ENCODE assay signal across 18 cellular contexts in the genomic region with DNA sequence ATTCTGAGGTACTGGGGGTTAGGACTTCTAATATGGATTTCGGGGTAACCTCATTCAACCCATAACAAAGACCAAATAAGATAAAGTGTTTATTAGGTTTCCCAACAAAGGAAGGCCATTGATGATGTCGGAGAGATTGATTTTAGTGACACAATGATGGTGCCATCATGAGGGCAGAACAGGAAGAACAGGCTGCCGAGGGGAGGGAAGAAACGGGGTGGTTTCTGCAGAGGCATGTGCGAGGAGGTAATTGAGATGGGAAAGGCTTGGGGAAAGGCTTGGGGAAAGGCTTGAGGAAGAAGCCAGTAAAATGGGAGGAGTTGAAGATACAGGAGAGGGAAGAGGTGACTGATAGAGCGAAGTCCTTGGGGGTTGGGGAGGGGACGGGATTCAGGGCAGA. TPM values are rescaled to one million over a fixed set of nuclear protein-coding genes. Genes with fewer than 3 reads are reported as not detected.
DNase-seq lines count a peak whose midpoint lies in the region; ATAC-seq, FAIRE-seq and TF ChIP-seq lines count a peak whose summit lies in the region.
"Had no signal": no experiment of that assay in that cellular context is flagged by ENCODE, and none has a peak within 500 bp of the region (broad histone marks: within the 10 kb centered on the region; RNA-seq: fewer than 3 reads in every experiment).

No MANE protein-coding gene starts in this region.

- POLR2A ChIA-PET in WTC11 (lab: Charles Lee), result no interaction called here
- POLR2A ChIA-PET in HepG2 (lab: Yijun Ruan, JAX), result no interaction called here

- TF ChIP-seq CTCF in WTC11 (IDR thresholded peaks at IDR 0.05) (no peak), HepG2 (CRISPR knock-in tag; IDR thresholded peaks at IDR 0.05) (peak; percentile 44)

- FAIRE-seq in HepG2 (lab: Jason Lieb, UNC), result peak; percentile 8
- FAIRE-seq: astrocyte, islet of Langerhans, RCC 7860 had no signal

- no peaks in the 10 kb centered on the region for H3K9me3 Mint-ChIP-seq in WTC11
- H3K9me3 Mint-ChIP-seq: activated T-cell treated with anti-CD3 and anti-CD28 coated beads, Interleukin-2, amount 50 U/mL, for 24 hours; CD4-positive, CD25-positive, alpha-beta regulatory T cell; naive B cell had no signal

- H3K9ac ChIP-seq in HepG2 (ENCODE audit: insufficient read depth, low read depth, low read length), result no peak overlapping the region

- no peak overlapping the region for H3K27ac ChIP-seq in HepG2 (ENCODE audit: extremely low read length, insufficient read depth, low read length)
- H3K27ac ChIP-seq: esophagus muscularis mucosa, uterus, VCaP had no signal

- H3K4me1 Mint-ChIP-seq in WTC11, result peaks cover 7% of the 10 kb centered on the region

- H3K27me3 ChIP-seq in HepG2 (ENCODE audit: control insufficient read depth in 1 of 2, insufficient read depth in 2 of 2, low read length in 2 of 2), result peaks cover 2 to 14% of the 10 kb centered on the region in 2 experiments
- H3K27me3 ChIP-seq: uterus had no signal

- H3K4me3 Mint-ChIP-seq in WTC11, result no peak overlapping the region
- H3K4me3 Mint-ChIP-seq: activated T-cell treated with anti-CD3 and anti-CD28 coated beads, Interleukin-2, amount 50 U/mL, for 24 hours; CD4-positive, CD25-positive, alpha-beta regulatory T cell; naive B cell had no signal

- BruUV-seq in HepG2 (replicated peaks; lab: Mats Ljungman, UMichigan), result no TSS peak

- peak; percentile 97 for ATAC-seq in WTC11
- peak; percentile 72; the same call in 2 of the 3 replicates for ATAC-seq in HepG2

- H4K20me1 ChIP-seq in HepG2 (ENCODE audit: insufficient read depth, low read length), result no peaks in the 10 kb centered on the region

- intact Hi-C loops in HepG2 (cut with micrococcal nuclease; ENCODE audit: unreplicated experiment), result no loop called here

- DNase-seq in EH (ENCODE audit: low read depth) (peak; percentile 4), Kasumi-1 (lab: John Stamatoyannopoulos, UW) (peak; percentile 63 to 77), WTC11 (ENCODE audit: low spot score) (peak; percentile 44), HepG2 (ENCODE audit: low spot score) (no peak), occipital lobe (lab: John Stamatoyannopoulos, UW) (no peak), NCI-H1930 (lab: John Stamatoyannopoulos, UW) (no peak), GM03348 (ENCODE audit: low spot score) (no peak)
- DNase-seq in stimulated activated CD4-positive, alpha-beta T cell treated with anti-CD3 and anti-CD28 coated beads, Interleukin-4, amount 100 ng/mL, for 4 hours, result no peak
- DNase-seq: activated T-cell treated with anti-CD3 and anti-CD28 coated beads, Interleukin-2, amount 50 U/mL, for 24 hours; CD4-positive, CD25-positive, alpha-beta regulatory T cell; naive B cell; NCI-H1694 treated with DMSO at 0.1 percent for 48 hours; uterus had no signal

- no peak for TF ChIP-seq POLR2A in HepG2 (IDR thresholded peaks at IDR 0.05; ENCODE audit: insufficient read depth in 1 of 2, low read depth in 2 of 2, low read length in 2 of 2)

- H3K9me3 ChIP-seq in HepG2 (ENCODE audit: low read length), result no peaks in the 10 kb centered on the region
- H3K9me3 ChIP-seq: esophagus muscularis mucosa, uterus had no signal

- H3K27ac Mint-ChIP-seq in WTC11, result no peak overlapping the region
- H3K27ac Mint-ChIP-seq: activated T-cell treated with anti-CD3 and anti-CD28 coated beads, Interleukin-2, amount 50 U/mL, for 24 hours; naive B cell had no signal

- H3K4me3 ChIP-seq in HepG2 (replicated peaks in 1 of 3; ENCODE audit: insufficient read depth in 1 of 3, low read depth in 2 of 3, low read length in 3 of 3), result no peak overlapping the region
- H3K4me3 ChIP-seq: esophagus muscularis mucosa, uterus had no signal

- peaks cover 5% of the 10 kb centered on the region for H3K4me1 ChIP-seq in HepG2 (ENCODE audit: insufficient read depth, low read length)
- H3K4me1 ChIP-seq: esophagus muscularis mucosa, uterus had no signal

- no peak for TF ChIP-seq RAD21 in HepG2 (CRISPR knock-in tag; IDR thresholded peaks at IDR 0.05)

- CTCF ChIA-PET in WTC11 (lab: Charles Lee), result interaction anchor here (1.0 kb wide), 1 partner anchor 46 kb away, joined by 3 read pairs; no protein-coding TSS in a partner anchor
- CTCF ChIA-PET in HepG2 (lab: Yijun Ruan, JAX; ENCODE audit: low intra/inter-chr PET ratio, low total read pairs), result no interaction called here

- H3K4me2 ChIP-seq in HepG2 (ENCODE audit: low read depth, low read length), result no peak overlapping the region

- H3K36me3 ChIP-seq in HepG2 (replicated peaks in 1 of 2; ENCODE audit: control insufficient read depth in 1 of 2, insufficient read depth in 2 of 2, low read length in 2 of 2), result no peaks in the 10 kb centered on the region
- H3K36me3 ChIP-seq: esophagus muscularis mucosa, uterus had no signal

- WGBS in HepG2 (ENCODE audit: low lambda C conversion rate), result 16% methylated on average over 7 of the region's 7 CpGs

- H3K27me3 Mint-ChIP-seq in WTC11 (ENCODE audit: low read depth), result peaks cover 29% of the 10 kb centered on the region
- H3K27me3 Mint-ChIP-seq: activated T-cell treated with anti-CD3 and anti-CD28 coated beads, Interleukin-2, amount 50 U/mL, for 24 hours; CD4-positive, CD25-positive, alpha-beta regulatory T cell; naive B cell had no signal

- in situ Hi-C loops in HepG2 (cut with HindIII; ENCODE audit: extremely low pct_ligation_motif_present, low pct_unique_long_range_greater_than_20kb), result no loop called here

- H2AFZ ChIP-seq in HepG2 (ENCODE audit: low read length), result no peak overlapping the region

- H3K79me2 ChIP-seq in HepG2 (ENCODE audit: insufficient read depth, low read length), result no peaks in the 10 kb centered on the region

- no peaks in the 10 kb centered on the region for H3K36me3 Mint-ChIP-seq in WTC11

- TF ChIP-seq EP300 in HepG2 (IDR thresholded peaks at IDR 0.05; ENCODE audit: low read depth in 2 of 2, low read length in 2 of 2) (no peak), HepG2 (CRISPR knock-in tag; IDR thresholded peaks at IDR 0.05; ENCODE audit: borderline replicate concordance) (no peak)

TF ChIP-seq in HepG2, 621 proteins besides CTCF, POLR2A, EP300 and RAD21 (continues in another document):
- TF ChIP-seq ZKSCAN1 (IDR thresholded peaks at IDR 0.05; ENCODE audit: low read length) (no peak), BORCS8-MEF2B (CRISPR knock-in tag; IDR thresholded peaks at IDR 0.05) (no peak), ZNF709 (CRISPR knock-in tag; IDR thresholded peaks at IDR 0.05) (no peak), SMC3 (IDR thresholded peaks at IDR 0.05; ENCODE audit: low read length) (peak; percentile 30; the same call in 1 of the 2 replicates), MAFG (CRISPR knock-in tag; IDR thresholded peaks at IDR 0.05) (no peak), STAG1 (CRISPR knock-in tag; IDR thresholded peaks at IDR 0.05) (peak; percentile 48), FOSL2 (CRISPR knock-in tag; IDR thresholded peaks at IDR 0.05) (no peak)

RNA-seq across cellular contexts. Expression of gene HPSE, which starts 6.2 kb away (rescaled TPM):
- 3.0 to 3.8 TPM (median 3.7 TPM) in 3 replicates for total RNA-seq in WTC11 (2021)
- not detected in 2 replicates for total RNA-seq in HepG2 (2016; rRNA removed; fragmentation: Illumina TruSeq; extraction: Trizol)
- not detected in 2 replicates for total RNA-seq in HepG2 (2016; cell fraction: cytosol; rRNA removed; fragmentation: Illumina TruSeq; extraction: Trizol; ENCODE audit: low read depth)
- total RNA-seq in HepG2 (2016; cell fraction: insoluble cytoplasmic fraction; rRNA removed; fragmentation: Illumina TruSeq; extraction: Trizol), result 0.04 TPM in 1 of 2 replicates, not detected in the other
- not detected in 2 replicates for total RNA-seq in HepG2 (2016; cell fraction: membrane; rRNA removed; fragmentation: Illumina TruSeq; extraction: Trizol)
- total RNA-seq in HepG2 (2016; cell fraction: nucleus; rRNA removed; fragmentation: Illumina TruSeq; extraction: Trizol), result not detected in 2 replicates
- polyA plus RNA-seq in HepG2 (2011; rRNA removed), result not detected in 2 replicates
- not detected in 2 replicates for polyA plus RNA-seq in HepG2 (2011; cell fraction: cytosol; rRNA removed)
- not detected in 2 replicates for polyA plus RNA-seq in HepG2 (2011; cell fraction: nucleus; rRNA removed)
- polyA plus RNA-seq in HepG2 (2012), result not detected in 2 replicates
- not detected in 2 replicates for polyA plus RNA-seq in HepG2 (2016; cell fraction: cytosol; fragmentation: Illumina TruSeq; extraction: Trizol; ENCODE audit: low read depth)
- not detected in 2 replicates for polyA plus RNA-seq in HepG2 (2016; cell fraction: insoluble cytoplasmic fraction; fragmentation: Illumina TruSeq; extraction: Trizol; ENCODE audit: low read depth)
- not detected in 2 replicates for polyA plus RNA-seq in HepG2 (2016; cell fraction: membrane; fragmentation: Illumina TruSeq; extraction: Trizol; ENCODE audit: low read depth)
- not detected in 2 replicates for polyA plus RNA-seq in HepG2 (2016; cell fraction: nucleus; fragmentation: Illumina TruSeq; extraction: Trizol; ENCODE audit: insufficient read depth, low read depth)
- 3.5 TPM in 1 of 2 replicates, not detected in the other for polyA minus RNA-seq in HepG2 (2011; rRNA and poly(A)+ RNA removed; ENCODE audit: low replicate concordance)
- not detected in 2 replicates for polyA minus RNA-seq in HepG2 (2011; cell fraction: cytosol; rRNA and poly(A)+ RNA removed)
- polyA minus RNA-seq in HepG2 (2011; cell fraction: nucleus; rRNA and poly(A)+ RNA removed), result 0.26 TPM in 1 of 2 replicates, not detected in the other
- 1.6 TPM for total RNA-seq in occipital lobe

RNA-seq across cellular contexts. Expression of gene COQ2, which starts 43.9 kb away (rescaled TPM):
- 20.5 to 22.8 TPM (median 21.6 TPM) in 3 replicates for total RNA-seq in WTC11 (2021)
- 16.4 and 17.3 TPM in 2 replicates for total RNA-seq in HepG2 (2016; rRNA removed; fragmentation: Illumina TruSeq; extraction: Trizol)
- total RNA-seq in HepG2 (2016; cell fraction: cytosol; rRNA removed; fragmentation: Illumina TruSeq; extraction: Trizol; ENCODE audit: low read depth), result 9.0 and 11.1 TPM in 2 replicates
- total RNA-seq in HepG2 (2016; cell fraction: insoluble cytoplasmic fraction; rRNA removed; fragmentation: Illumina TruSeq; extraction: Trizol), result 15.4 and 18.9 TPM in 2 replicates
- 11.9 and 12.0 TPM in 2 replicates for total RNA-seq in HepG2 (2016; cell fraction: membrane; rRNA removed; fragmentation: Illumina TruSeq; extraction: Trizol)
- 17.7 and 19.0 TPM in 2 replicates for total RNA-seq in HepG2 (2016; cell fraction: nucleus; rRNA removed; fragmentation: Illumina TruSeq; extraction: Trizol)
- 8.2 and 10.1 TPM in 2 replicates for polyA plus RNA-seq in HepG2 (2011; rRNA removed)
- 6.9 and 8.4 TPM in 2 replicates for polyA plus RNA-seq in HepG2 (2011; cell fraction: cytosol; rRNA removed)
- 3.6 TPM in 2 replicates for polyA plus RNA-seq in HepG2 (2011; cell fraction: nucleus; rRNA removed)
- polyA plus RNA-seq in HepG2 (2012), result 3.2 and 6.3 TPM in 2 replicates
- polyA plus RNA-seq in HepG2 (2016; cell fraction: cytosol; fragmentation: Illumina TruSeq; extraction: Trizol; ENCODE audit: low read depth), result 6.6 and 7.7 TPM in 2 replicates
- 14.8 and 18.0 TPM in 2 replicates for polyA plus RNA-seq in HepG2 (2016; cell fraction: insoluble cytoplasmic fraction; fragmentation: Illumina TruSeq; extraction: Trizol; ENCODE audit: low read depth)
- 7.8 and 9.6 TPM in 2 replicates for polyA plus RNA-seq in HepG2 (2016; cell fraction: membrane; fragmentation: Illumina TruSeq; extraction: Trizol; ENCODE audit: low read depth)
- polyA plus RNA-seq in HepG2 (2016; cell fraction: nucleus; fragmentation: Illumina TruSeq; extraction: Trizol; ENCODE audit: insufficient read depth, low read depth), result 21.1 and 24.4 TPM in 2 replicates
- polyA minus RNA-seq in HepG2 (2011; rRNA and poly(A)+ RNA removed; ENCODE audit: low replicate concordance), result 11.1 and 21.4 TPM in 2 replicates
- 4.1 and 4.9 TPM in 2 replicates for polyA minus RNA-seq in HepG2 (2011; cell fraction: cytosol; rRNA and poly(A)+ RNA removed)
- 14.9 and 18.2 TPM in 2 replicates for polyA minus RNA-seq in HepG2 (2011; cell fraction: nucleus; rRNA and poly(A)+ RNA removed)
- 13.4 TPM for total RNA-seq in occipital lobe

Comparison
In these comparisons a context has a peak if more than half of its experiments do, and no peak if none do; other contexts are left out.
1. DNase-seq: peak in EH (single experiment), Kasumi-1 (2 of 2) and WTC11 (single experiment); none in HepG2 (single experiment), occipital lobe (single experiment), NCI-H1930 (0 of 2), stimulated activated CD4-positive, alpha-beta T cell treated with anti-CD3 and anti-CD28 coated beads, Interleukin-4, amount 100 ng/mL, for 4 hours (0 of 2) and GM03348 (single experiment).